ENCODE assay signal across 8 cellular contexts in the genomic region with DNA sequence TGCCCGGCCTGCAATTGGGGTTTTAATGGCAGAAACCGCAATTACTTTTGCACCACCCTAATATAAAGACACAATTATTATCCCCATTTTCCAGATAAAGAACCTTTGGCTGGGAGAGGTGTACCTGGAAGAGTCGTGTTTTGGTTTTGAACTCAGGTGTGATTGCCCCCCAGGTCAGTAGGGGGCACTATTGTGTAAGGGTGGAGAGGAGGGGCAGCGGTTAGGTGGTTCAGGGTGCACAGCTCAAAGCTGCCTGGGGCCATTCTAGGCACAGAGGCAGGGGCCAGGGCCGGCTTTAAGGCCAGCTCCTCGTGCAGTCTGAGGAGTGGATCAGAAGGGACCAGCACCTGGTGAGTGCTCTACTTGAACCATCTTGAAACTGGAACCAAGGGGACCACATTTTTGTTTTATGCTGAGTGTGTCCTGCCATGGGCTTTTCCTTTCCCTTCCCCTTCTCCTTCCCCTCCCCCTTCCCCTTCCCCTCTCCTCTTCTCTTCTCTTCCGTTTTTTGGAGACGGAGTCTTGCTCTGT. TPM values are rescaled to one million over a fixed set of nuclear protein-coding genes. Genes with fewer than 3 reads are reported as not detected.
DNase-seq lines count a peak whose midpoint lies in the region; ATAC-seq and TF ChIP-seq lines count a peak whose summit lies in the region.

No MANE protein-coding gene starts in this region.

- H3K27ac Mint-ChIP-seq in progenitor cell of endocrine pancreas: no peak overlapping the region

- H3K27me3 Mint-ChIP-seq in progenitor cell of endocrine pancreas: no peaks in the 10 kb centered on the region

- TF ChIP-seq CTCF in C4-2B (conservative IDR thresholded peaks at IDR 0.05) (peak; percentile 95), fibroblast of lung (conservative IDR thresholded peaks at IDR 0.05 in 1 of 2, IDR thresholded peaks at IDR 0.05 in 1 of 2; ENCODE audit: low read depth in 1 of 2, low read length in 2 of 2) (peak; percentile 68 to 75), progenitor cell of endocrine pancreas (IDR thresholded peaks at IDR 0.05; ENCODE audit: unreplicated experiment) (peak; percentile 72)

- H3K9me3 ChIP-seq in NT2/D1 (ENCODE audit: insufficient read depth, low read length) (no peaks in the 10 kb centered on the region), fibroblast of lung (ENCODE audit: control insufficient read depth, insufficient read depth, low read depth, low read length) (no peaks in the 10 kb centered on the region)

- H4K20me1 ChIP-seq in fibroblast of lung (ENCODE audit: control insufficient read depth, extremely low read depth, insufficient read depth, low read length): no peaks in the 10 kb centered on the region

- DNase-seq in H7 (peak; percentile 92), NT2/D1 (ENCODE audit: low read depth, low spot score) (peak; percentile 66), activated T-cell treated with anti-CD3 and anti-CD28 coated beads for 24 hours (ENCODE audit: low read depth) (peak; percentile 73), fibroblast of lung (ENCODE audit: low read depth in 2 of 2) (no peak), progenitor cell of endocrine pancreas (ENCODE audit: low spot score, unreplicated experiment) (no peak), cerebellum (ENCODE audit: low spot score) (no peak)

- no peaks in the 10 kb centered on the region for H3K36me3 Mint-ChIP-seq in progenitor cell of endocrine pancreas (ENCODE audit: insufficient read depth)

- H3K4me3 ChIP-seq in H7 (ENCODE audit: insufficient read depth, low read depth, low read length): peak overlapping the region; percentile 17; the same call in 1 of the 2 replicates
- H3K4me3 ChIP-seq in NT2/D1 (ENCODE audit: insufficient read length, low read depth): no peak overlapping the region
- no peak overlapping the region for H3K4me3 ChIP-seq in fibroblast of lung (replicated peaks in 1 of 4; ENCODE audit: control extremely low read depth in 1 of 4, insufficient read depth in 1 of 4, low read depth in 3 of 4, low read length in 4 of 4)

- peaks cover 8% of the 10 kb centered on the region for H3K4me1 Mint-ChIP-seq in progenitor cell of endocrine pancreas (ENCODE audit: low read depth)

- H3K9ac ChIP-seq in NT2/D1 (ENCODE audit: insufficient read length, low read depth) (peak overlapping the region; percentile 26), fibroblast of lung (ENCODE audit: insufficient read depth, low read length) (no peak overlapping the region)

- no peak for ATAC-seq in GM18909 (IDR thresholded peaks at IDR 0.05; ENCODE audit: poor library complexity, unreplicated experiment)

- H3K4me2 ChIP-seq in fibroblast of lung (ENCODE audit: extremely low read depth, insufficient read depth, low read length): no peak overlapping the region

- H3K36me3 ChIP-seq in H7 (replicated peaks; ENCODE audit: control insufficient read depth, insufficient read depth, low read length) (no peaks in the 10 kb centered on the region), NT2/D1 (ENCODE audit: insufficient read depth, insufficient read length, low read length) (no peaks in the 10 kb centered on the region), fibroblast of lung (ENCODE audit: control insufficient read depth, insufficient read depth, low read length) (no peaks in the 10 kb centered on the region)

- H3K27ac ChIP-seq in C4-2B (no peak overlapping the region), fibroblast of lung (ENCODE audit: insufficient read depth, low read length) (no peak overlapping the region)

- no peak overlapping the region for H2AFZ ChIP-seq in fibroblast of lung (ENCODE audit: low read length)

- H3K27me3 ChIP-seq in H7 (ENCODE audit: control insufficient read depth, insufficient read depth, low read length): no peaks in the 10 kb centered on the region
- H3K27me3 ChIP-seq in NT2/D1 (ENCODE audit: insufficient read depth, insufficient read length): no peaks in the 10 kb centered on the region
- no peaks in the 10 kb centered on the region for H3K27me3 ChIP-seq in fibroblast of lung (ENCODE audit: control insufficient read depth, insufficient read depth, low read length)

- no peaks in the 10 kb centered on the region for H3K9me3 Mint-ChIP-seq in progenitor cell of endocrine pancreas (ENCODE audit: low read depth)

- no peak overlapping the region for H3K4me3 Mint-ChIP-seq in progenitor cell of endocrine pancreas (ENCODE audit: low read depth)

- no peaks in the 10 kb centered on the region for H3K4me1 ChIP-seq in NT2/D1 (ENCODE audit: insufficient read depth, insufficient read length)
- no peaks in the 10 kb centered on the region for H3K4me1 ChIP-seq in fibroblast of lung (ENCODE audit: control insufficient read depth, extremely low read depth, insufficient read depth, low read length)

- H3K79me2 ChIP-seq in fibroblast of lung (ENCODE audit: control insufficient read depth, insufficient read depth, low read length): no peaks in the 10 kb centered on the region

RNA-seq across cellular contexts. Expression of a gene that starts 5.8 kb away (rescaled TPM):
- 28.5 and 36.9 TPM in 2 replicates for total RNA-seq in H7 (2014; rRNA removed; shearing (Covaris generic))
- 59.0 and 90.1 TPM in 2 replicates for total RNA-seq in fibroblast of lung
- polyA plus RNA-seq in fibroblast of lung: 30.9 and 31.4 TPM in 2 replicates
- 65.9 and 69.0 TPM in 2 replicates for polyA plus RNA-seq in fibroblast of lung (2012)
- 33.5 and 47.4 TPM in 2 replicates for polyA minus RNA-seq in fibroblast of lung (ENCODE audit: low replicate concordance)
- total RNA-seq in progenitor cell of endocrine pancreas: 153 and 169 TPM in 2 replicates
- 22.7 TPM for total RNA-seq in cerebellum

RNA-seq across cellular contexts. Expression of a gene that starts 10.4 kb away (rescaled TPM):
- 2,449 and 2,647 TPM in 2 replicates for total RNA-seq in H7 (2014; rRNA removed; shearing (Covaris generic))
- 2,501 and 4,026 TPM in 2 replicates for total RNA-seq in fibroblast of lung
- polyA plus RNA-seq in fibroblast of lung: 3,448 and 3,634 TPM in 2 replicates
- 2,802 and 3,250 TPM in 2 replicates for polyA plus RNA-seq in fibroblast of lung (2012)
- 1,573 and 1,579 TPM in 2 replicates for polyA minus RNA-seq in fibroblast of lung (ENCODE audit: low replicate concordance)
- total RNA-seq in progenitor cell of endocrine pancreas: 2,272 and 2,377 TPM in 2 replicates
- 1,480 TPM for total RNA-seq in cerebellum

RNA-seq across cellular contexts. Expression of a gene that starts 19.2 kb away (rescaled TPM):
- 4,136 and 6,335 TPM in 2 replicates for total RNA-seq in H7 (2014; rRNA removed; shearing (Covaris generic))
- total RNA-seq in fibroblast of lung (3,385 and 5,250 TPM in 2 replicates), progenitor cell of endocrine pancreas (2,665 and 2,783 TPM in 2 replicates), cerebellum (1,311 TPM)
- 1,345 and 1,418 TPM in 2 replicates for polyA plus RNA-seq in fibroblast of lung
- 3,489 and 4,000 TPM in 2 replicates for polyA plus RNA-seq in fibroblast of lung (2012)
- 3,123 and 3,213 TPM in 2 replicates for polyA minus RNA-seq in fibroblast of lung (ENCODE audit: low replicate concordance)

RNA-seq across cellular contexts. Expression of a gene that starts 21.2 kb away (rescaled TPM):
- 28.2 and 29.2 TPM in 2 replicates for total RNA-seq in H7 (2014; rRNA removed; shearing (Covaris generic))
- total RNA-seq in fibroblast of lung (87.8 and 162 TPM in 2 replicates), progenitor cell of endocrine pancreas (43.4 and 58.0 TPM in 2 replicates), cerebellum (3.3 TPM)
- 18.8 and 19.8 TPM in 2 replicates for polyA plus RNA-seq in fibroblast of lung
- 132 and 137 TPM in 2 replicates for polyA plus RNA-seq in fibroblast of lung (2012)
- 29.8 and 42.2 TPM in 2 replicates for polyA minus RNA-seq in fibroblast of lung (ENCODE audit: low replicate concordance)

RNA-seq across cellular contexts. Expression of a gene that starts 32.6 kb away (rescaled TPM):
- 0.55 and 1.6 TPM in 2 replicates for total RNA-seq in H7 (2014; rRNA removed; shearing (Covaris generic))
- 3.3 and 4.5 TPM in 2 replicates for total RNA-seq in fibroblast of lung
- polyA plus RNA-seq in fibroblast of lung: 4.3 and 4.4 TPM in 2 replicates
- polyA plus RNA-seq in fibroblast of lung (2012): 20.5 and 20.8 TPM in 2 replicates
- polyA minus RNA-seq in fibroblast of lung (ENCODE audit: low replicate concordance): 7.2 and 15.7 TPM in 2 replicates
- 0.96 and 1.1 TPM in 2 replicates for total RNA-seq in progenitor cell of endocrine pancreas
- 0.36 TPM for total RNA-seq in cerebellum

Comparison
In these comparisons a context has a peak if more than half of its experiments do, and no peak if none do; other contexts are left out.
1. DNase-seq: peak in H7 (single experiment), NT2/D1 (single experiment) and activated T-cell treated with anti-CD3 and anti-CD28 coated beads for 24 hours (single experiment); none in fibroblast of lung (0 of 2), progenitor cell of endocrine pancreas (single experiment) and cerebellum (single experiment).
2. Peak in every context shown above with its lines, with median percentiles within 50 percentile points of each other: CTCF ChIP-seq.